In the genomic region with DNA sequence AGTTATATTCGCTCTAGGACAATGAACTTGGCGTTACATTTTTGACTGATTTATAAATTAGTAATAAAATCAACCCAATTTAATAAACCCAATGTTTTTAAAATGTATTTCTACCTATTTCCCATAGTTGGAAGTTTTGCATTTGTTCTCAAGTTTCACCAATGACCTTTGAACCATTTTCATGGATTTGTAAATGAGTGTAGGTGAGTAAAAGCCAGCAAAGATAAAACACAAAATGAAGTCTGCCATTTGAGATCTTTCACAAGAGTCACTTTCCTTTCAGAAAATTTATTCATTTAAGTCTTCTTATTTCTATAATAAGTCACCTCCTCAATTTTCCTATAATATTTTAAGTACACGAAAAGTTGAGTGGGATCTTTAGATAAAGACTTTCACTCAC, we compare ENCODE assay signal across 21 cellular contexts.
"Had no signal": no experiment of that assay in that cellular context is flagged by ENCODE, and none has a peak within 500 bp of the region (broad histone marks: within the 10 kb centered on the region; RNA-seq: fewer than 3 reads in every experiment).

No MANE protein-coding gene starts in this region.

- ATAC-seq: Panc1, PC-3, SK-N-SH treated with all-trans-retinoic acid at 6 μM for 48 hours had no signal

- H3K27me3 ChIP-seq: MG63 had no signal

- FAIRE-seq: HTR-8/SVneo had no signal

- H3K4me3 ChIP-seq: MG63 had no signal

- H3K36me3 ChIP-seq: MG63 had no signal

- H3K27ac ChIP-seq: HL-60, RWPE1 had no signal

- H3K9me3 ChIP-seq: MG63 had no signal

- DNase-seq: KBM-7, MG63, NCI-H1092 treated with DMSO at 0.1 percent for 48 hours, NCI-H1436, NCI-H187, NCI-H2029, NCI-H2081 treated with DMSO at 0.1 percent for 48 hours, NCI-H2171, NCI-H226, NCI-H446, NCI-H510A, NCI-H524 treated with DMSO at 0.1 percent for 48 hours, NCI-H69, NCI-H774, PC-3, SHP77 had no signal
